1 cellular context compared by ENCODE assay signal in the genomic region with DNA sequence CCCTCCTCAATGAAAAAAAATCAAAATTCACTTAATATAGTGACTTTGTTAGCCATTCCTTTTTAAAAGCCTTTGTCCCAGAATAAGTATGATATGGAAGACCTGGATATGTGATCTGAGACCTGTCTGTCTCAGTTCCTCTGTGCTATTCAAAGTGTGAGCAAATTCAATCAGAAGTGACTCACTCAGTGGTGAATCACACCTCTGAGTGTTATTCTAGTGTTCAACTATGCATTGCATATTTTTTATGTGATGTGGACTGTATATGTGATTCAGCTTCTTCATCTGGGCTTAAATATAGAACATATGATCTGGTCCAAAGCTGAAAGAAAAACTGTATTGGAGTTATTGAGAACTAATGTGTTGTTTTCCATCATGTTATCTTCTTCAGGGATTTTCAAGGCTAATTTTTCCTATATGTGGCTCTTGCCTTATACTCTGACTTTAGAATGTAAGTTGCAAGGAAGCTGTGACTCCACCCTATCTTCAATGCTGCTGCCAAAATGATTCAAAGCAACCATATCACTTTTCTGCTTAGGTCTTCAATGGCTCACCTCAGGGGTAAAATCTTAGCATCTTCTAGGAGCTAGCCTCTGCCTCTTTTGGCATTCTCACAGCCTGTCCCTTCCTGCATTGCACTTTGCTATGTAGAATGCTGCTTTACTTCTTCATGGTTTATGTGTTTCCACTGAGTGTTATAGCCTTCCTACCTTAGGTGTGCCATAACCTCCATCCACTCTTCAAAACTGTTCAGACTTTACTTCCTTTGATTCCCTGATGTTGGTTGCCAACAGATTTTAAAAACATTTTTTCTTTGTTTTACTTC.
TF ChIP-seq lines count a peak whose summit lies in the region.

No MANE protein-coding gene starts in this region.

TF ChIP-seq in WTC11, 78 proteins besides CTCF, POLR2A, EP300 and RAD21 (continued from another document):
- TF ChIP-seq, protein P1, sequence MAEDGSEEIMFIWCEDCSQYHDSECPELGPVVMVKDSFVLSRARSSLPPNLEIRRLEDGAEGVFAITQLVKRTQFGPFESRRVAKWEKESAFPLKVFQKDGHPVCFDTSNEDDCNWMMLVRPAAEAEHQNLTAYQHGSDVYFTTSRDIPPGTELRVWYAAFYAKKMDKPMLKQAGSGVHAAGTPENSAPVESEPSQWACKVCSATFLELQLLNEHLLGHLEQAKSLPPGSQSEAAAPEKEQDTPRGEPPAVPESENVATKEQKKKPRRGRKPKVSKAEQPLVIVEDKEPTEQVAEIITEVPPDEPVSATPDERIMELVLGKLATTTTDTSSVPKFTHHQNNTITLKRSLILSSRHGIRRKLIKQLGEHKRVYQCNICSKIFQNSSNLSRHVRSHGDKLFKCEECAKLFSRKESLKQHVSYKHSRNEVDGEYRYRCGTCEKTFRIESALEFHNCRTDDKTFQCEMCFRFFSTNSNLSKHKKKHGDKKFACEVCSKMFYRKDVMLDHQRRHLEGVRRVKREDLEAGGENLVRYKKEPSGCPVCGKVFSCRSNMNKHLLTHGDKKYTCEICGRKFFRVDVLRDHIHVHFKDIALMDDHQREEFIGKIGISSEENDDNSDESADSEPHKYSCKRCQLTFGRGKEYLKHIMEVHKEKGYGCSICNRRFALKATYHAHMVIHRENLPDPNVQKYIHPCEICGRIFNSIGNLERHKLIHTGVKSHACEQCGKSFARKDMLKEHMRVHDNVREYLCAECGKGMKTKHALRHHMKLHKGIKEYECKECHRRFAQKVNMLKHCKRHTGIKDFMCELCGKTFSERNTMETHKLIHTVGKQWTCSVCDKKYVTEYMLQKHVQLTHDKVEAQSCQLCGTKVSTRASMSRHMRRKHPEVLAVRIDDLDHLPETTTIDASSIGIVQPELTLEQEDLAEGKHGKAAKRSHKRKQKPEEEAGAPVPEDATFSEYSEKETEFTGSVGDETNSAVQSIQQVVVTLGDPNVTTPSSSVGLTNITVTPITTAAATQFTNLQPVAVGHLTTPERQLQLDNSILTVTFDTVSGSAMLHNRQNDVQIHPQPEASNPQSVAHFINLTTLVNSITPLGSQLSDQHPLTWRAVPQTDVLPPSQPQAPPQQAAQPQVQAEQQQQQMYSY (CRISPR knock-in tag; IDR thresholded peaks at IDR 0.05), result no peak
- TF ChIP-seq IRF2 (CRISPR knock-in tag; IDR thresholded peaks at IDR 0.05; ENCODE audit: borderline replicate concordance, low read depth) (no peak), MYBL2 (CRISPR knock-in tag; IDR thresholded peaks at IDR 0.05) (no peak), FOXP1 (CRISPR knock-in tag; IDR thresholded peaks at IDR 0.05; ENCODE audit: borderline replicate concordance) (no peak), RORB (CRISPR knock-in tag; IDR thresholded peaks at IDR 0.05) (no peak)
- TF ChIP-seq, protein P2, sequence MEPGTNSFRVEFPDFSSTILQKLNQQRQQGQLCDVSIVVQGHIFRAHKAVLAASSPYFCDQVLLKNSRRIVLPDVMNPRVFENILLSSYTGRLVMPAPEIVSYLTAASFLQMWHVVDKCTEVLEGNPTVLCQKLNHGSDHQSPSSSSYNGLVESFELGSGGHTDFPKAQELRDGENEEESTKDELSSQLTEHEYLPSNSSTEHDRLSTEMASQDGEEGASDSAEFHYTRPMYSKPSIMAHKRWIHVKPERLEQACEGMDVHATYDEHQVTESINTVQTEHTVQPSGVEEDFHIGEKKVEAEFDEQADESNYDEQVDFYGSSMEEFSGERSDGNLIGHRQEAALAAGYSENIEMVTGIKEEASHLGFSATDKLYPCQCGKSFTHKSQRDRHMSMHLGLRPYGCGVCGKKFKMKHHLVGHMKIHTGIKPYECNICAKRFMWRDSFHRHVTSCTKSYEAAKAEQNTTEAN (CRISPR knock-in tag; IDR thresholded peaks at IDR 0.05), result no peak
- TF ChIP-seq, protein P3, sequence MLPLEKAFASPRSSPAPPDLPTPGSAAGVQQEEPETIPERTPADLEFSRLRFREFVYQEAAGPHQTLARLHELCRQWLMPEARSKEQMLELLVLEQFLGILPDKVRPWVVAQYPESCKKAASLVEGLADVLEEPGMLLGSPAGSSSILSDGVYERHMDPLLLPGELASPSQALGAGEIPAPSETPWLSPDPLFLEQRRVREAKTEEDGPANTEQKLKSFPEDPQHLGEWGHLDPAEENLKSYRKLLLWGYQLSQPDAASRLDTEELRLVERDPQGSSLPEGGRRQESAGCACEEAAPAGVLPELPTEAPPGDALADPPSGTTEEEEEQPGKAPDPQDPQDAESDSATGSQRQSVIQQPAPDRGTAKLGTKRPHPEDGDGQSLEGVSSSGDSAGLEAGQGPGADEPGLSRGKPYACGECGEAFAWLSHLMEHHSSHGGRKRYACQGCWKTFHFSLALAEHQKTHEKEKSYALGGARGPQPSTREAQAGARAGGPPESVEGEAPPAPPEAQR (CRISPR knock-in tag; IDR thresholded peaks at IDR 0.05), result no peak
